Comparison of ENCODE assay signal across 9 cellular contexts in genomic region chr4:5707366-5708133, GRCh38. TPM values are rescaled to one million over a fixed set of nuclear protein-coding genes. Genes with fewer than 3 reads are reported as not detected.
A peak's percentile ranks its signal among the peaks of the same experiment; 100 is the strongest.
DNase-seq lines count a peak whose midpoint lies in the region; ATAC-seq and TF ChIP-seq lines count a peak whose summit lies in the region.
"Had no signal": no experiment of that assay in that cellular context is flagged by ENCODE, and none has a peak within 500 bp of the region (broad histone marks: within the 10 kb centered on the region; RNA-seq: fewer than 3 reads in every experiment).

No MANE protein-coding gene starts in this region.

- H3K27ac Mint-ChIP-seq in endothelial cell (ENCODE audit: unreplicated experiment), result peak overlapping the region; percentile 48
- peak overlapping the region in 1 of 6 donors; percentile 12 for H3K27ac Mint-ChIP-seq in naive B cell

- no peaks in the 10 kb centered on the region for H3K9me3 ChIP-seq in AG04450 (ENCODE audit: control insufficient read depth, insufficient read depth, low read length)
- no peaks in the 10 kb centered on the region for H3K9me3 ChIP-seq in MM.1S (replicated peaks; ENCODE audit: insufficient read depth, low read length)
- H3K9me3 ChIP-seq: SK-N-SH had no signal

- H3K4me3 Mint-ChIP-seq in endothelial cell (ENCODE audit: unreplicated experiment) (peak overlapping the region; percentile 86), naive B cell (peak overlapping the region in 7 of 8 donors; percentile 13 to 78 (median 45))

- H3K9me3 Mint-ChIP-seq in endothelial cell (ENCODE audit: unreplicated experiment) (peaks cover 9% of the 10 kb centered on the region), naive B cell (peaks cover 0 to 24% (median 9%) of the 10 kb centered on the region in 7 donors)

- H3K4me2 ChIP-seq in MM.1S (ENCODE audit: low read depth, low read length), result peak overlapping the region; percentile 96
- H3K4me2 ChIP-seq: SK-N-SH had no signal

- peaks cover 26% of the 10 kb centered on the region for H3K4me1 Mint-ChIP-seq in endothelial cell (ENCODE audit: unreplicated experiment)
- H3K4me1 Mint-ChIP-seq in naive B cell, result peaks cover 16 to 32% (median 28%) of the 10 kb centered on the region in 3 donors

- H2AFZ ChIP-seq in MM.1S (ENCODE audit: low read length), result peak overlapping the region; percentile 75

- H3K4me3 ChIP-seq in AG04450 (ENCODE audit: low read depth, low read length), result peak overlapping the region; percentile 76
- H3K4me3 ChIP-seq in MM.1S (ENCODE audit: low read length), result peak overlapping the region; percentile 67

- peaks cover 53% of the 10 kb centered on the region for H3K4me1 ChIP-seq in MM.1S (ENCODE audit: low read length)

- H3K27me3 ChIP-seq in AG04450 (ENCODE audit: control insufficient read depth, insufficient read depth, low read length) (no peaks in the 10 kb centered on the region), MM.1S (replicated peaks; ENCODE audit: insufficient read depth, low read length) (no peaks in the 10 kb centered on the region)

- peaks cover 24% of the 10 kb centered on the region for H3F3A ChIP-seq in MM.1S (ENCODE audit: insufficient read depth, low read length)

- H4K20me1 ChIP-seq in MM.1S (ENCODE audit: insufficient read depth, low read length), result no peaks in the 10 kb centered on the region

- DNase-seq in AG04450 (ENCODE audit: low read depth, low spot score), result no peak
- DNase-seq in MM.1S, result no peak
- DNase-seq in endothelial cell (ENCODE audit: low spot score), result no peak
- no peak for DNase-seq in naive B cell
- no peak for DNase-seq in SW480 (ENCODE audit: low spot score)
- no peak for DNase-seq in stimulated activated CD4-positive, alpha-beta T cell treated with anti-CD3 and anti-CD28 coated beads, Interleukin-4, amount 100 ng/mL, for 4 hours
- no peak for DNase-seq in stimulated activated naive CD4-positive, alpha-beta T cell treated with Interleukin-2 at 50 U/mL for 16 hours (lab: John Stamatoyannopoulos, UW)

- no peak for ATAC-seq in naive B cell (ENCODE audit: low read depth in 2 of 2)
- no peak for ATAC-seq in GM18858 (IDR thresholded peaks at IDR 0.05; ENCODE audit: unreplicated experiment)

- CTCF ChIA-PET in AG04450 (lab: Charles Lee), result no interaction called here

- H3K27me3 Mint-ChIP-seq in endothelial cell (ENCODE audit: unreplicated experiment) (peaks cover 17% of the 10 kb centered on the region), naive B cell (peaks cover 39 to 67% (median 64%) of the 10 kb centered on the region in 3 donors)

- H3K9me2 ChIP-seq in MM.1S (replicated peaks; ENCODE audit: insufficient read depth, low read length), result no peaks in the 10 kb centered on the region
- H3K9me2 ChIP-seq: SK-N-SH had no signal

- H3K27ac ChIP-seq in AG04450 (ENCODE audit: low read depth, low read length), result no peak overlapping the region
- H3K27ac ChIP-seq in MM.1S (ENCODE audit: low read length), result peak overlapping the region; percentile 63; the same call in 1 of the 2 replicates

- H3K79me2 ChIP-seq in MM.1S (ENCODE audit: low read length), result peaks cover 53% of the 10 kb centered on the region

- no peak for TF ChIP-seq CTCF in AG04450 (IDR thresholded peaks at IDR 0.05; ENCODE audit: low read depth, low read length)
- TF ChIP-seq CTCF in MM.1S (IDR thresholded peaks at IDR 0.05; ENCODE audit: low read length), result no peak
- TF ChIP-seq CTCF in endothelial cell (IDR thresholded peaks at IDR 0.05; ENCODE audit: unreplicated experiment), result no peak

- POLR2A ChIA-PET in AG04450 (lab: Yijun Ruan, JAX), result interaction anchor here (1.4 to 1.5 kb wide), 3 partner anchors 41 to 45 kb away, joined by 3 to 11 read pairs (median 5); no protein-coding TSS in a partner anchor

- no peaks in the 10 kb centered on the region for H3K36me3 ChIP-seq in MM.1S (replicated peaks; ENCODE audit: insufficient read depth, low read length)

- H3K36me3 Mint-ChIP-seq in endothelial cell (ENCODE audit: low read depth, unreplicated experiment) (peaks cover 27% of the 10 kb centered on the region), naive B cell (peaks cover 3 to 27% of the 10 kb centered on the region in 2 donors)

- H3K9ac ChIP-seq in MM.1S (ENCODE audit: low read length), result peak overlapping the region; percentile 90
- H3K9ac ChIP-seq: SK-N-SH had no signal

RNA-seq across cellular contexts. Expression of gene EVC2, which starts 0.8 kb away (rescaled TPM):
- polyA plus RNA-seq in AG04450 (2011; rRNA removed), result 2.1 and 2.9 TPM in 2 replicates
- 7.0 and 7.8 TPM in 2 replicates for polyA minus RNA-seq in AG04450 (2011; rRNA and poly(A)+ RNA removed)
- total RNA-seq in endothelial cell (ENCODE audit: unreplicated experiment), result 7.4 TPM
- under 1 TPM in 4 of 6 donors, not detected in 2; 0.05 to 0.29 (median 0.13) TPM for polyA plus RNA-seq in naive B cell (ENCODE audit: low read depth in 6 of 6)
- polyA plus RNA-seq: SK-N-SH had no signal

RNA-seq across cellular contexts. Expression of gene EVC, which starts 3.5 kb away (rescaled TPM):
- polyA plus RNA-seq in AG04450 (2011; rRNA removed) (11.5 and 15.8 TPM in 2 replicates), naive B cell (ENCODE audit: low read depth in 6 of 6) (not detected)
- polyA minus RNA-seq in AG04450 (2011; rRNA and poly(A)+ RNA removed), result 21.9 and 22.1 TPM in 2 replicates
- 14.9 TPM for total RNA-seq in endothelial cell (ENCODE audit: unreplicated experiment)

Comparison
In these comparisons a context has a peak if more than half of its experiments do, and no peak if none do; other contexts are left out.
1. RNA of gene EVC, which starts 3.5 kb away (polyA plus RNA-seq): 11.5 to 15.8 TPM in AG04450; not detected in naive B cell; every median in the first group is over 10 times any median in the second.